19 cellular contexts compared by ENCODE assay signal in the genomic region with DNA sequence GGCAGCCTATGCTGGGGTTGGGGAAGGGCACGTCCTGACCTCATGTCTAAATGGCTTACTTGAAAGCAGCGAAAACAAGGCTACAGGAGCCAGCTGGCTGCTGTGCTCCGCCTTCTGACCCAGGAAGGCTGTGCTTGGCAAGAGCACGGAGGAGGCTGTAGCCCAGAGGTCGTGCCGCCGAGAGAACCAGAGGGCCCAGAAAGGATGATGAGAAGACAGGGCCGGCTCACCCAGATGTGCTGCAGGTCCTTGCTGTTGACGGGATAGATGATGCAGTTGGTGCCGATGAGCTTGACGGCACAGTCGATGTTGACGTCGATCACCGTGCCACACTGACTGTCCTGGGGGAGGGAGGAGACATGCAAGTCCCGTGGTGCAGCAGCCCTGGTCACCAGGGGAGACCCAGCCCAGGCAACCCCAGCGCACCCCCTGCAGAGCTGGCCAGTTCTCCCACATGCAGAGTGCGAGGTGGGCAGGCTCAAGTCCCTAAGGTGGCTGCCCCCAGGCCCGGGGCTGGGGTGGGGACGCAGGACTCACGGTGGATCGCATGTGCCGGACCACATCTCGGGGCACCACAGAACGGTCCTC. TPM values are rescaled to one million over a fixed set of nuclear protein-coding genes. Genes with fewer than 3 reads are reported as not detected.
A peak's percentile ranks its signal among the peaks of the same experiment; 100 is the strongest.
DNase-seq lines count a peak whose midpoint lies in the region; ATAC-seq and TF ChIP-seq lines count a peak whose summit lies in the region.
"Had no signal": no experiment of that assay in that cellular context is flagged by ENCODE, and none has a peak within 500 bp of the region (broad histone marks: within the 10 kb centered on the region; RNA-seq: fewer than 3 reads in every experiment).

No MANE protein-coding gene starts in this region.

- H3K9me2 ChIP-seq in Karpas-422 (replicated peaks; ENCODE audit: insufficient read depth, low read length): no peaks in the 10 kb centered on the region

- H3K4me1 ChIP-seq in Karpas-422 (ENCODE audit: low read length) (peaks cover 35% of the 10 kb centered on the region), lower lobe of right lung (no peaks in the 10 kb centered on the region), spleen (peaks cover 12 to 45% (median 39%) of the 10 kb centered on the region in 6 donors), sigmoid colon (peaks cover 0 to 10% (median 5%) of the 10 kb centered on the region in 4 donors)

- TF ChIP-seq CTCF in lower lobe of right lung (IDR thresholded peaks at IDR 0.05): no peak
- TF ChIP-seq CTCF in spleen (IDR thresholded peaks at IDR 0.05 in 8 of 11, conservative IDR thresholded peaks at IDR 0.05 in 3 of 11): no peak
- no peak for TF ChIP-seq CTCF in osteocyte (IDR thresholded peaks at IDR 0.05)
- TF ChIP-seq CTCF in sigmoid colon (IDR thresholded peaks at IDR 0.05): no peak

- H3K9ac ChIP-seq in Karpas-422 (ENCODE audit: low read length): no peak overlapping the region

- H3K36me3 Mint-ChIP-seq in osteocyte (ENCODE audit: unreplicated experiment): peaks cover 34% of the 10 kb centered on the region

- peaks cover 33% of the 10 kb centered on the region for H4K20me1 ChIP-seq in Karpas-422 (ENCODE audit: insufficient read depth, low read depth, low read length)

- no peaks in the 10 kb centered on the region for H3K36me3 ChIP-seq in Karpas-422 (ENCODE audit: insufficient read depth, low read length)
- peaks cover 53% of the 10 kb centered on the region for H3K36me3 ChIP-seq in lower lobe of right lung
- H3K36me3 ChIP-seq in spleen: peaks cover 0 to 60% (median 50%) of the 10 kb centered on the region in 6 donors
- H3K36me3 ChIP-seq in sigmoid colon: peaks cover under 1 to 54% (median 21%) of the 10 kb centered on the region in 4 donors

- H2AFZ ChIP-seq in Karpas-422 (ENCODE audit: low read length): no peak overlapping the region

- no peaks in the 10 kb centered on the region for H3K27me3 Mint-ChIP-seq in osteocyte (ENCODE audit: unreplicated experiment)
- H3K27me3 Mint-ChIP-seq: natural killer cell treated with Interleukin-12 subunit alpha and Interleukin-12 subunit beta and Interleukin-15 and Interleukin-18, amount 100 ng/mL, for 72 hours had no signal

- H3K79me2 ChIP-seq in Karpas-422 (ENCODE audit: low read length): peaks cover 6% of the 10 kb centered on the region; the same call in 1 of the 2 replicates

- 78 to 90% (median 85%) methylated on average over 17 to 25 of the region's 25 CpGs for WGBS in spleen, 5 donors
- WGBS in sigmoid colon, 2 donors: 89 to 93% methylated on average over 25 of the region's 25 CpGs

- H3K27ac Mint-ChIP-seq in osteocyte (ENCODE audit: unreplicated experiment): no peak overlapping the region
- H3K27ac Mint-ChIP-seq: natural killer cell treated with Interleukin-12 subunit alpha and Interleukin-12 subunit beta and Interleukin-15 and Interleukin-18, amount 100 ng/mL, for 72 hours had no signal

- H3K9me3 Mint-ChIP-seq in osteocyte (ENCODE audit: unreplicated experiment): no peaks in the 10 kb centered on the region
- H3K9me3 Mint-ChIP-seq: natural killer cell treated with Interleukin-12 subunit alpha and Interleukin-12 subunit beta and Interleukin-15 and Interleukin-18, amount 100 ng/mL, for 72 hours had no signal

- intact Hi-C loops in Right ventricle myocardium inferior (cut with DNase I): loop anchor here (5.0 kb wide), 1 partner anchor 97 kb away; the partner anchor contains the start of gene RHBDF2
- intact Hi-C loops in lower lobe of right lung (cut with DNase I): no loop called here
- intact Hi-C loops in spleen (cut with DNase I; ENCODE audit: low total_unique reads): loop anchor here (5.0 to 10.0 kb wide), 2 partner anchors 50 to 102 kb away; partner anchors contain the start of gene UBE2O
- intact Hi-C loops in sigmoid colon (cut with DNase I): loop anchor here (5.0 kb wide), 1 partner anchor 102 kb away; no protein-coding TSS in a partner anchor

- H3K27me3 ChIP-seq in Karpas-422 (ENCODE audit: low read length) (no peaks in the 10 kb centered on the region), lower lobe of right lung (ENCODE audit: low read depth) (no peaks in the 10 kb centered on the region), spleen (replicated peaks in 1 of 7) (no peaks in the 10 kb centered on the region), sigmoid colon (no peaks in the 10 kb centered on the region)

- H3K4me2 ChIP-seq in Karpas-422 (ENCODE audit: low read depth, low read length, poor library complexity, severe bottlenecking): no peak overlapping the region

- H3K4me3 Mint-ChIP-seq in osteocyte (ENCODE audit: unreplicated experiment): no peak overlapping the region
- H3K4me3 Mint-ChIP-seq: natural killer cell treated with Interleukin-12 subunit alpha and Interleukin-12 subunit beta and Interleukin-15 and Interleukin-18, amount 100 ng/mL, for 72 hours had no signal

- DNase-seq in Karpas-422 (no peak), Right ventricle myocardium inferior (ENCODE audit: missing footprints) (peak; percentile 82), lower lobe of right lung (peak; percentile 46), spleen (peak; percentile 73), osteocyte (ENCODE audit: extremely low spot score, unreplicated experiment) (no peak), sigmoid colon (no peak)
- no peak for DNase-seq in activated CD4-positive, alpha-beta T cell treated with anti-CD3 and anti-CD28 coated beads for 48 hours
- DNase-seq: activated CD4-positive, alpha-beta T cell treated with anti-CD3 and anti-CD28 coated beads for 4 hours; activated naive CD4-positive, alpha-beta T cell; activated T-cell treated with anti-CD3 and anti-CD28 coated beads, Interleukin-2, amount 50 U/mL, for 48 hours; amniotic stem cell; caudate nucleus; left colon; NCI-H187 treated with DMSO at 0.1 percent for 48 hours; NCI-H524 treated with DMSO at 0.1 percent for 48 hours; T-helper 2 cell had no signal

- H3K9me3 ChIP-seq in Karpas-422 (ENCODE audit: low read length) (no peaks in the 10 kb centered on the region), lower lobe of right lung (no peaks in the 10 kb centered on the region), spleen (no peaks in the 10 kb centered on the region), sigmoid colon (no peaks in the 10 kb centered on the region)

- H3K4me3 ChIP-seq in Karpas-422 (ENCODE audit: low read length) (no peak overlapping the region), lower lobe of right lung (no peak overlapping the region), spleen (no peak overlapping the region), sigmoid colon (no peak overlapping the region)
- H3K4me3 ChIP-seq: SK-N-MC had no signal

- H3K27ac ChIP-seq in Karpas-422 (ENCODE audit: low read length): peak overlapping the region; percentile 69; the same call in 1 of the 2 replicates
- no peak overlapping the region for H3K27ac ChIP-seq in lower lobe of right lung
- peak overlapping the region in 3 of 8 donors; percentile 11 to 30 (median 19) for H3K27ac ChIP-seq in spleen
- H3K27ac ChIP-seq in sigmoid colon: no peak overlapping the region
- H3K27ac ChIP-seq: SK-N-MC had no signal

- H3K4me1 Mint-ChIP-seq in osteocyte (ENCODE audit: unreplicated experiment): peaks cover 17% of the 10 kb centered on the region

- TF ChIP-seq EP300 in sigmoid colon (IDR thresholded peaks at IDR 0.05): no peak

- ATAC-seq in Right ventricle myocardium inferior (peak; percentile 80), lower lobe of right lung (no peak)
- ATAC-seq: HCT116 had no signal

- TF ChIP-seq POLR2A in spleen (IDR thresholded peaks at IDR 0.05) (no peak), sigmoid colon (IDR thresholded peaks at IDR 0.05) (no peak)

RNA-seq across cellular contexts. Expression of gene SPHK1, which starts 20.7 kb away (rescaled TPM):
- total RNA-seq in Karpas-422 (2014; rRNA removed; shearing (Covaris generic); ENCODE audit: low replicate concordance): 0.67 and 3.9 TPM in 2 replicates
- total RNA-seq in Right ventricle myocardium inferior: 2.7 TPM
- total RNA-seq in lower lobe of right lung: 8.2 TPM
- total RNA-seq in spleen: 1 to 10 TPM; 3.7 to 7.2 (median 5.7) TPM
- 10 to 100 TPM in 1 of 3 donors, 1 to 10 TPM in 2; 8.1 to 11.4 (median 9.6) TPM for polyA plus RNA-seq in spleen
- 15.2 TPM in 2 replicates for total RNA-seq in osteocyte
- 1 to 10 TPM; 5.4 to 8.3 (median 7.7) TPM for total RNA-seq in sigmoid colon
- polyA plus RNA-seq in sigmoid colon: 1 to 10 TPM; 5.4 to 9.7 (median 5.5) TPM

RNA-seq across cellular contexts. Expression of gene UBE2O, which starts 47.9 kb away (rescaled TPM):
- total RNA-seq in Karpas-422 (2014; rRNA removed; shearing (Covaris generic); ENCODE audit: low replicate concordance): 10.5 and 19.9 TPM in 2 replicates
- total RNA-seq in Right ventricle myocardium inferior (35.4 TPM), lower lobe of right lung (18.2 TPM), spleen (10 to 100 TPM; 24.1 to 55.9 (median 32.5) TPM), osteocyte (30.7 and 32.4 TPM in 2 replicates), sigmoid colon (10 to 100 TPM; 11.0 to 26.3 (median 16.1) TPM)
- polyA plus RNA-seq in spleen (10 to 100 TPM in 1 of 3 donors, 1 to 10 TPM in 2; 7.2 to 14.3 (median 8.5) TPM), sigmoid colon (10 to 100 TPM in 1 of 3 donors, 1 to 10 TPM in 2; 6.2 to 16.1 (median 6.6) TPM)

RNA-seq across cellular contexts. Expression of gene PRPSAP1, which starts 51.4 kb away (rescaled TPM):
- 27.6 and 41.1 TPM in 2 replicates for total RNA-seq in Karpas-422 (2014; rRNA removed; shearing (Covaris generic); ENCODE audit: low replicate concordance)
- 35.9 TPM for total RNA-seq in Right ventricle myocardium inferior
- 70.4 TPM for total RNA-seq in lower lobe of right lung
- total RNA-seq in spleen: 10 to 100 TPM; 32.5 to 54.1 (median 38.3) TPM
- polyA plus RNA-seq in spleen: 10 to 100 TPM; 17.5 to 25.9 (median 17.5) TPM
- total RNA-seq in osteocyte: 69.7 and 71.9 TPM in 2 replicates
- 10 to 100 TPM; 39.0 to 70.3 (median 42.3) TPM for total RNA-seq in sigmoid colon
- 10 to 100 TPM; 34.7 to 51.7 (median 35.1) TPM for polyA plus RNA-seq in sigmoid colon

Comparison
In these comparisons a context has a peak if more than half of its experiments do, and no peak if none do; other contexts are left out.
1. DNase-seq: peak in Right ventricle myocardium inferior (single experiment), lower lobe of right lung (single experiment) and spleen (single experiment); none in Karpas-422 (single experiment), activated CD4-positive, alpha-beta T cell treated with anti-CD3 and anti-CD28 coated beads for 48 hours (single experiment), osteocyte (single experiment) and sigmoid colon (single experiment).